14 cellular contexts compared by ENCODE assay signal in the genomic region with DNA sequence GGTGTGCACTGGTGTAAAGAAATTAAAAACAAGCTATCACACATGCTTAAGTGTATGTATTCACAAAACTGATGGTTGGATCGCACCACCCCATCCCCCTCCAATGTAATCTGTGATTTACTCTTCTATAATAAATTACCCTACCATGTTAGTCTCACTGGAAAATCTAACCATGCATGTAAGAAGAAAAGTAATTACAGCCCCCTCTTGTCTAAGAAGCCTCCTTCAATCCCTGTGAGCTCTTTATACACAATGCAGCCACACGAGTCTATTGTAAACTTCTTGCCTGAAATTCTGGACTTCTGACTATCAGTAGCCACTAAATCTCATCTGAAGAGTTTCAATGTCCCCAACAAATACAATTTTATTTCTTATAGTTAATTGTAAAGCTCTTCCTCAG.
"Had no signal": no experiment of that assay in that cellular context is flagged by ENCODE, and none has a peak within 500 bp of the region (broad histone marks: within the 10 kb centered on the region; RNA-seq: fewer than 3 reads in every experiment).

No MANE protein-coding gene starts in this region.

- DNase-seq: activated CD4-positive, alpha-beta memory T cell treated with anti-CD3 and anti-CD28 coated beads for 36 hours; activated CD4-positive, alpha-beta T cell treated with anti-CD3 and anti-CD28 coated beads for 4 hours; activated naive CD4-positive, alpha-beta T cell treated with Interleukin-2 at 50 U/mL for 16 hours; activated naive CD8-positive, alpha-beta T cell treated with anti-CD3 and anti-CD28 coated beads, Interleukin-2, amount 10 ng/mL, durations not matched to agents 7 days and 5 days; amygdala; mesendoderm; natural killer cell; right lobe of liver; small intestine; stimulated activated CD4-positive, alpha-beta T cell treated with anti-CD3 and anti-CD28 coated beads, Interleukin-4, amount 100 ng/mL, for 1 hour; upper lobe of left lung had no signal

- H3K4me3 ChIP-seq: prostate gland, right lobe of liver, thoracic aorta, upper lobe of left lung had no signal

- ATAC-seq: natural killer cell, right lobe of liver, WTC11 had no signal
